In genomic region chr9:90787771-90788460, GRCh38 we compare ENCODE assay signal across 1 cellular context.
A peak's percentile ranks its signal among the peaks of the same experiment; 100 is the strongest.
TF ChIP-seq lines count a peak whose summit lies in the region.

No MANE protein-coding gene starts in this region.

TF ChIP-seq in GM12878, 131 proteins besides CTCF, POLR2A, EP300 and RAD21 (continued from another document):
- TF ChIP-seq E2F8 (IDR thresholded peaks at IDR 0.05; ENCODE audit: low read depth, partially characterized antibody) (no peak), GABPA (IDR thresholded peaks at IDR 0.05; ENCODE audit: low read depth) (peak; percentile 44; the same call in 1 of the 2 replicates), CHD4 (IDR thresholded peaks at IDR 0.05) (no peak), RELA (IDR thresholded peaks at IDR 0.05; ENCODE audit: borderline replicate concordance, partially characterized antibody) (no peak), ZSCAN29 (IDR thresholded peaks at IDR 0.05) (no peak), ZNF274 (IDR thresholded peaks at IDR 0.05; ENCODE audit: insufficient read depth, insufficient read length) (no peak), IKZF1 (conservative IDR thresholded peaks at IDR 0.05) (no peak), NFIC (IDR thresholded peaks at IDR 0.05; ENCODE audit: low read depth, low read length) (peak; percentile 93), KAT2A (conservative IDR thresholded peaks at IDR 0.05; ENCODE audit: control insufficient read depth, low read depth, low read length) (no peak), BCL3 (IDR thresholded peaks at IDR 0.05; ENCODE audit: borderline replicate concordance, insufficient read depth, low read depth, low read length, poor library complexity, severe bottlenecking) (no peak), IKZF2 (IDR thresholded peaks at IDR 0.05) (peak; percentile 42 to 44; a peak in 2 of 4 replicates), SPI1 (IDR thresholded peaks at IDR 0.05; ENCODE audit: borderline replicate concordance, insufficient read depth, low read depth, low read length) (peak; percentile 56), SRF (IDR thresholded peaks at IDR 0.05; ENCODE audit: low read depth in 2 of 2, low read length in 2 of 2) (no peak), ZBED1 (IDR thresholded peaks at IDR 0.05; ENCODE audit: borderline replicate concordance) (0 out of 2 replicates have a peak, but pooled peaks have one; percentile 18), ZNF592 (IDR thresholded peaks at IDR 0.05) (no peak), HCFC1 (IDR thresholded peaks at IDR 0.05; ENCODE audit: low read length) (no peak), EGR1 (IDR thresholded peaks at IDR 0.05; ENCODE audit: borderline replicate concordance in 1 of 2, low read depth in 2 of 2, low read length in 2 of 2) (no peak), BCL11A (IDR thresholded peaks at IDR 0.05; ENCODE audit: low read depth, low read length) (0 out of 2 replicates have a peak, but pooled peaks have one; percentile 43), E4F1 (IDR thresholded peaks at IDR 0.05; ENCODE audit: borderline replicate concordance, partially characterized antibody) (no peak), TAF1 (IDR thresholded peaks at IDR 0.05; ENCODE audit: borderline replicate concordance, low read depth, low read length) (no peak), MEF2B (IDR thresholded peaks at IDR 0.05; ENCODE audit: partially characterized antibody, poor library complexity, severe bottlenecking) (peak; percentile 24), DPF2 (IDR thresholded peaks at IDR 0.05) (0 out of 2 replicates have a peak, but pooled peaks have one; percentile 34)
